ENCODE assay signal across 21 cellular contexts in the genomic region with DNA sequence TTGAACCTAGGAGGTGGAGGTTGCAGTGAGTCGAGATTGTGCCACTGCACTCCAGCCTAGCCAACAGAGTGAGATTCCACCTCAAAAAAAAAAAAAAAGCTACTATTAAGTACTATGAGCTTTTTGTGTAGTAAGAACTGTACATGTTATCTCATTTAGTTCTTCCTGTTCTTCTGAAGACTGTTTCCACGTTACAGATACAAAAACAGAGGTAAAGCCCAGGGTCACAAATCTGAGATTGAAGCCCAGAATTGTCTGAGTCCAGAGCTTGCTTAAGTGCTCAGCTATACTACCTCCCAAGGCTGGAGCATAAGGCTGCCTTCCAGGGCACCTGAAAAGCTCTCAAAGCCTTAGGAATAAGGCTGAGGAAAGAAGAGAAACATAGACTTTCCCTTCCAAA. TPM values are rescaled to one million over a fixed set of nuclear protein-coding genes. Genes with fewer than 3 reads are reported as not detected.
"Had no signal": no experiment of that assay in that cellular context is flagged by ENCODE, and none has a peak within 500 bp of the region (broad histone marks: within the 10 kb centered on the region; RNA-seq: fewer than 3 reads in every experiment).

No MANE protein-coding gene starts in this region.

- H3K9me3 ChIP-seq: esophagus squamous epithelium, tibial nerve had no signal

- H3K27ac Mint-ChIP-seq: activated naive CD8-positive, alpha-beta T cell treated with anti-CD3 and anti-CD28 coated beads, Interleukin-2, amount 10 ng/mL, durations not matched to agents 7 days and 5 days; effector memory CD8-positive, alpha-beta T cell; T-helper 1 cell treated with Interleukin-12 subunit alpha and Interleukin-12 subunit beta and Interleukin-4 antibody, amounts not matched to agents 30 μg/mL and 1 μg/mL, for 36 hours had no signal

- ATAC-seq: effector memory CD8-positive, alpha-beta T cell; naive thymus-derived CD4-positive, alpha-beta T cell; stimulated activated naive CD8-positive, alpha-beta T cell treated with anti-CD3 and anti-CD28 coated beads, Interleukin-15, Interleukin-2, amounts not matched to agents 100 U/mL and 50 U/mL, for 24 hours had no signal

- H3K9me3 Mint-ChIP-seq: activated naive CD8-positive, alpha-beta T cell treated with anti-CD3 and anti-CD28 coated beads, Interleukin-2, amount 10 ng/mL, durations not matched to agents 7 days and 5 days; effector memory CD8-positive, alpha-beta T cell; naive thymus-derived CD4-positive, alpha-beta T cell; T-helper 1 cell treated with Interleukin-12 subunit alpha and Interleukin-12 subunit beta and Interleukin-4 antibody, amounts not matched to agents 30 μg/mL and 1 μg/mL, for 36 hours had no signal

- H3K4me3 Mint-ChIP-seq: activated naive CD8-positive, alpha-beta T cell treated with anti-CD3 and anti-CD28 coated beads, Interleukin-2, amount 10 ng/mL, durations not matched to agents 7 days and 5 days; effector memory CD8-positive, alpha-beta T cell; naive thymus-derived CD4-positive, alpha-beta T cell; T-helper 1 cell treated with Interleukin-12 subunit alpha and Interleukin-12 subunit beta and Interleukin-4 antibody, amounts not matched to agents 30 μg/mL and 1 μg/mL, for 36 hours had no signal

- H3K27me3 ChIP-seq: tibial nerve had no signal

- H3K4me3 ChIP-seq: esophagus squamous epithelium, lung, tibial nerve had no signal

- H3K27me3 Mint-ChIP-seq: effector memory CD8-positive, alpha-beta T cell had no signal

- FAIRE-seq: islet of Langerhans had no signal

- DNase-seq: activated CD4-positive, alpha-beta T cell treated with anti-CD3 and anti-CD28 coated beads for 4 hours; activated CD4-positive, alpha-beta T cell treated with anti-CD3 and anti-CD28 coated beads, Interleukin-2, amount 50 U/mL, for 48 hours; activated CD4-positive, CD25-positive, alpha-beta regulatory T cell; activated naive CD4-positive, alpha-beta T cell treated with Interleukin-2 at 50 U/mL for 16 hours; activated naive CD8-positive, alpha-beta T cell treated with anti-CD3 and anti-CD28 coated beads, Interleukin-2, amount 10 ng/mL, durations not matched to agents 7 days and 5 days; activated T-cell treated with anti-CD3 and anti-CD28 coated beads, Interleukin-2, amount 50 U/mL, for 48 hours; amygdala; dermis blood vessel endothelial cell; effector memory CD8-positive, alpha-beta T cell; esophagus squamous epithelium; naive thymus-derived CD4-positive, alpha-beta T cell; stimulated activated CD4-positive, alpha-beta T cell treated with anti-CD3 and anti-CD28 coated beads, Interleukin-12 subunit alpha, Interleukin-12 subunit beta, amount 100 ng/mL, for 4 hours; stimulated activated CD4-positive, alpha-beta T cell treated with anti-CD3 and anti-CD28 coated beads, Interleukin-4, amount 100 ng/mL, for 4 hours; stimulated activated naive CD8-positive, alpha-beta T cell treated with anti-CD3 and anti-CD28 coated beads, Interleukin-15, Interleukin-2, amounts not matched to agents 100 U/mL and 50 U/mL, for 24 hours; T1000 had no signal

- H3K27ac ChIP-seq: esophagus squamous epithelium had no signal

RNA-seq across cellular contexts. Expression of a gene that starts 2.9 kb away (rescaled TPM):
- total RNA-seq: activated CD8-positive, alpha-beta memory T cell treated with anti-CD3 and anti-CD28 coated beads for 36 hours; SK-MEL-5 had no signal
- polyA plus RNA-seq: naive thymus-derived CD4-positive, alpha-beta T cell had no signal

RNA-seq across cellular contexts. Expression of a gene that starts 43.0 kb away (rescaled TPM):
- polyA plus RNA-seq: naive thymus-derived CD4-positive, alpha-beta T cell had no signal
